ENCODE assay signal across 17 cellular contexts in the genomic region with DNA sequence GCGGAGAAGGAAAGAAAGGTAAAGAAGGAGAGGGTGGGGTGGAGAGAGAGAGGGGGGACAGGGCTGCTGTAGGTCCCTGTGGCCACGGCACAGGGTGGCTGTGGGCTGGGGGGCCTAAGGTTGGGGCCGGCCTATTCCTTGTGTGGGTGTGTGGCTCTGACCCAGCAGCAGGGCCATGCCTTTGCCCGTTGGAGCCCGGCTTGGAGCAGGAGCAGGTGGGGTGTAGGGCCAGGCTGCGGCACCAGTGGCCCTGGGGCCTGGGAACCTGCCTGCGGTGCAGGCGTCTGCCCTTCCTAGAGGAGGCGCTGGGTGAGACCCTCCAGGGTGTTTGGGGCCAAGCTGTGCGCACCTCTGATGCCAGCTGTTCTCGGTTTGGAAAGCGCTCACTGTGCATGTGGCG. TPM values are rescaled to one million over a fixed set of nuclear protein-coding genes. Genes with fewer than 3 reads are reported as not detected.
DNase-seq lines count a peak whose midpoint lies in the region; TF ChIP-seq lines count a peak whose summit lies in the region.
"Had no signal": no experiment of that assay in that cellular context is flagged by ENCODE, and none has a peak within 500 bp of the region (broad histone marks: within the 10 kb centered on the region; RNA-seq: fewer than 3 reads in every experiment).

No MANE protein-coding gene starts in this region.

- no peaks in the 10 kb centered on the region for H3K36me3 ChIP-seq in neuronal stem cell (replicated peaks in 1 of 2; ENCODE audit: control insufficient read depth in 2 of 2, insufficient read depth in 2 of 2, low read length in 2 of 2)
- H3K36me3 ChIP-seq: BLaER1 treated with 17β-estradiol and CSF1 and Interleukin-3, amounts not matched to agents 10 nM and 100 nM had no signal

- H2BK12ac ChIP-seq in neuronal stem cell (ENCODE audit: low read length) = peak overlapping the region; percentile 58

- peak overlapping the region; percentile 73 for H3K23ac ChIP-seq in neuronal stem cell (ENCODE audit: low read depth, low read length, poor library complexity)

- H3K4ac ChIP-seq in neuronal stem cell (ENCODE audit: low read length) = no peak overlapping the region

- peak overlapping the region; percentile 84 for H2AK5ac ChIP-seq in neuronal stem cell (ENCODE audit: low read depth, low read length)

- H2AFZ ChIP-seq in neuronal stem cell (ENCODE audit: low read length) = no peak overlapping the region

- no peak overlapping the region for H3K4me3 ChIP-seq in neuronal stem cell (ENCODE audit: low read length in 2 of 2)
- H3K4me3 ChIP-seq: A549; BLaER1 treated with 17β-estradiol and CSF1 and Interleukin-3, amounts not matched to agents 10 nM and 100 nM; SK-N-MC had no signal

- H3K4me2 ChIP-seq in neuronal stem cell (ENCODE audit: insufficient read depth, low read length, poor library complexity, severe bottlenecking) = no peak overlapping the region
- H3K4me2 ChIP-seq: A549 had no signal

- H3K27ac ChIP-seq in C4-2B (peak overlapping the region; percentile 62), neuronal stem cell (replicated peaks; ENCODE audit: low read length) (no peak overlapping the region)
- H3K27ac ChIP-seq: A549; BLaER1 treated with 17β-estradiol and CSF1 and Interleukin-3, amounts not matched to agents 10 nM and 100 nM; RWPE1; SK-N-MC had no signal

- no peak overlapping the region for H2BK120ac ChIP-seq in neuronal stem cell (ENCODE audit: low read depth, low read length)

- H3K27ac Mint-ChIP-seq in dendritic cell treated with granulocyte-macrophage colony-stimulating factor and Interleukin-4, amounts not matched to agents 40 ng/mL and 50 ng/mL, for 4 days = peak overlapping the region; percentile 9

- no peak for TF ChIP-seq CTCF in C4-2B (conservative IDR thresholded peaks at IDR 0.05)

- H3K14ac ChIP-seq in neuronal stem cell (ENCODE audit: low read length) = peak overlapping the region; percentile 56

- H3K4me1 ChIP-seq in neuronal stem cell (ENCODE audit: control insufficient read depth in 2 of 2, insufficient read depth in 1 of 2, low read depth in 1 of 2, low read length in 2 of 2) = no peaks in the 10 kb centered on the region

- H2BK15ac ChIP-seq in neuronal stem cell (ENCODE audit: low read length) = no peak overlapping the region

- no peaks in the 10 kb centered on the region for H3K9me3 Mint-ChIP-seq in dendritic cell treated with granulocyte-macrophage colony-stimulating factor and Interleukin-4, amounts not matched to agents 40 ng/mL and 50 ng/mL, for 4 days

- peaks cover 31% of the 10 kb centered on the region for H3K4me1 Mint-ChIP-seq in dendritic cell treated with granulocyte-macrophage colony-stimulating factor and Interleukin-4, amounts not matched to agents 40 ng/mL and 50 ng/mL, for 4 days (ENCODE audit: low read depth)

- peaks cover 18% of the 10 kb centered on the region for H3K27me3 Mint-ChIP-seq in dendritic cell treated with granulocyte-macrophage colony-stimulating factor and Interleukin-4, amounts not matched to agents 40 ng/mL and 50 ng/mL, for 4 days

- no peak overlapping the region for H3K4me3 Mint-ChIP-seq in dendritic cell treated with granulocyte-macrophage colony-stimulating factor and Interleukin-4, amounts not matched to agents 40 ng/mL and 50 ng/mL, for 4 days

- no peak overlapping the region for H3K9ac ChIP-seq in neuronal stem cell (ENCODE audit: low read depth, low read length, poor library complexity)
- H3K9ac ChIP-seq: BLaER1 treated with 17β-estradiol and CSF1 and Interleukin-3, amounts not matched to agents 10 nM and 100 nM had no signal

- DNase-seq in NCI-H524 treated with DMSO at 0.1 percent for 48 hours (lab: John Stamatoyannopoulos, UW) (peak; percentile 71), neuronal stem cell (ENCODE audit: low spot score) (no peak), COLO668 (lab: John Stamatoyannopoulos, UW; ENCODE audit: unreplicated experiment) (no peak), SW 1271 (lab: John Stamatoyannopoulos, UW) (no peak), NCI-H510A treated with DMSO at 0.1 percent for 48 hours (lab: John Stamatoyannopoulos, UW) (no peak)
- DNase-seq: GF-D8; IMR-90; NCI-H1105; NCI-H1694; NCI-H226; NK-92 treated with Interleukin-12 subunit alpha and Interleukin-12 subunit beta, amount 100 ng/mL, for 24 hours had no signal

- peak overlapping the region; percentile 53 for H4K91ac ChIP-seq in neuronal stem cell (ENCODE audit: low read depth, low read length, poor library complexity)

- no peaks in the 10 kb centered on the region for H3K9me3 ChIP-seq in neuronal stem cell (replicated peaks in 1 of 2; ENCODE audit: control insufficient read depth in 2 of 2, insufficient read depth in 1 of 2, low read depth in 1 of 2, low read length in 2 of 2)
- H3K9me3 ChIP-seq: A549; BLaER1 treated with 17β-estradiol and CSF1 and Interleukin-3, amounts not matched to agents 10 nM and 100 nM had no signal

- intact Hi-C loops in dendritic cell treated with granulocyte-macrophage colony-stimulating factor and Interleukin-4, amounts not matched to agents 40 ng/mL and 50 ng/mL, for 4 days (cut with micrococcal nuclease) = no loop called here

- H3K18ac ChIP-seq in neuronal stem cell (ENCODE audit: low read length) = peak overlapping the region; percentile 44

- no CpG with 5 or more reads among the region's 13 CpGs for WGBS in neuronal stem cell (ENCODE audit: extremely low coverage in 2 of 2, insufficient read length in 2 of 2, insufficient replicate concordance in 1 of 2), 2 donors

- H3K36me3 Mint-ChIP-seq in dendritic cell treated with granulocyte-macrophage colony-stimulating factor and Interleukin-4, amounts not matched to agents 40 ng/mL and 50 ng/mL, for 4 days (ENCODE audit: low read depth) = no peaks in the 10 kb centered on the region

- H2BK5ac ChIP-seq in neuronal stem cell (ENCODE audit: low read length) = no peak overlapping the region

- peaks cover 4% of the 10 kb centered on the region for H3K79me1 ChIP-seq in neuronal stem cell (ENCODE audit: low read depth, low read length)

- H4K8ac ChIP-seq in neuronal stem cell (ENCODE audit: low read depth, low read length) = peak overlapping the region; percentile 65

- peaks cover 0 to 6% (median 0%) of the 10 kb centered on the region in 3 experiments for H3K27me3 ChIP-seq in neuronal stem cell (ENCODE audit: control insufficient read depth in 3 of 3, insufficient read depth in 3 of 3, low read depth in 1 of 3, low read length in 3 of 3)
- H3K27me3 ChIP-seq: BLaER1 treated with 17β-estradiol and CSF1 and Interleukin-3, amounts not matched to agents 10 nM and 100 nM had no signal

RNA-seq across cellular contexts. Expression of a gene that starts 19.7 kb away (rescaled TPM):
- 216 TPM for polyA plus RNA-seq in neuronal stem cell (2013, experiment 1 of 2)
- 212 TPM for polyA plus RNA-seq in neuronal stem cell (2013, experiment 2 of 2)

RNA-seq across cellular contexts. Expression of a gene that starts 35.9 kb away (rescaled TPM):
- 48.4 TPM for polyA plus RNA-seq in neuronal stem cell (2013, experiment 1 of 2)
- 50.1 TPM for polyA plus RNA-seq in neuronal stem cell (2013, experiment 2 of 2)

RNA-seq across cellular contexts. Expression of a gene that starts 36.0 kb away (rescaled TPM):
- polyA plus RNA-seq in neuronal stem cell (2013, experiment 1 of 2) = 134 TPM
- 131 TPM for polyA plus RNA-seq in neuronal stem cell (2013, experiment 2 of 2)
